1 cellular context compared by ENCODE assay signal in genomic region chr17:74851612-74852236, GRCh38.
TF ChIP-seq lines count a peak whose summit lies in the region.

No MANE protein-coding gene starts in this region.

TF ChIP-seq in K562, 482 proteins besides CTCF, POLR2A, EP300 and RAD21 (continued from another document):
- TF ChIP-seq, protein P1, sequence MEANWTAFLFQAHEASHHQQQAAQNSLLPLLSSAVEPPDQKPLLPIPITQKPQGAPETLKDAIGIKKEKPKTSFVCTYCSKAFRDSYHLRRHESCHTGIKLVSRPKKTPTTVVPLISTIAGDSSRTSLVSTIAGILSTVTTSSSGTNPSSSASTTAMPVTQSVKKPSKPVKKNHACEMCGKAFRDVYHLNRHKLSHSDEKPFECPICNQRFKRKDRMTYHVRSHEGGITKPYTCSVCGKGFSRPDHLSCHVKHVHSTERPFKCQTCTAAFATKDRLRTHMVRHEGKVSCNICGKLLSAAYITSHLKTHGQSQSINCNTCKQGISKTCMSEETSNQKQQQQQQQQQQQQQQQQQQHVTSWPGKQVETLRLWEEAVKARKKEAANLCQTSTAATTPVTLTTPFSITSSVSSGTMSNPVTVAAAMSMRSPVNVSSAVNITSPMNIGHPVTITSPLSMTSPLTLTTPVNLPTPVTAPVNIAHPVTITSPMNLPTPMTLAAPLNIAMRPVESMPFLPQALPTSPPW (CRISPR knock-in tag; IDR thresholded peaks at IDR 0.05) = no peak
